In the genomic region with DNA sequence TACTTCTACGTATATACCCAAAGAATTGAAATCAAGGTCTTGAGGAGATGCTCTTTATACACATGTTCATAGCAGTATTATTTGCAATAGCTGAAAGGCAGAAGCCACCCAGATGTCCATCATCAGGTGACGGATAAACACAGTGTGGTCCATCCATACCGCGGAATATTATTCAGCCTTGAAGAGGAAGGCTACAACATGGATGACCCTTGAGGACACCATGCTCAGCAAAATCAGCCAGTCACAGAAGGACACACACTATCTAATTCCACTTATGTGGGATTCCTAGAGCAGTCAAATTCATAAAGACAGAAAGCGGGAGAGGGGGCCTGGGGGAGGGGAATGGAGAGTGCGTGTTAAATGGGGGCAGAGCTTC, we compare ENCODE assay signal across 29 cellular contexts.
"Had no signal": no experiment of that assay in that cellular context is flagged by ENCODE, and none has a peak within 500 bp of the region (broad histone marks: within the 10 kb centered on the region; RNA-seq: fewer than 3 reads in every experiment).

No MANE protein-coding gene starts in this region.

- H3K36me3 ChIP-seq: colonic mucosa, gastrocnemius medialis, heart left ventricle, left lung, prostate gland, sigmoid colon, thoracic aorta, tibial nerve, upper lobe of left lung, uterus had no signal

- DNase-seq: colonic mucosa; effector CD8-positive, alpha-beta T cell; endodermal cell; foreskin fibroblast; gastrocnemius medialis; hippocampal formation; left cardiac atrium; left lung; mammary epithelial cell; mesendoderm; midbrain; naive thymus-derived CD4-positive, alpha-beta T cell; nucleus accumbens; right cardiac atrium; sigmoid colon; stimulated activated CD4-positive, alpha-beta T cell treated with anti-CD3 and anti-CD28 coated beads, Interleukin-2, amount 100 ng/mL, for 24 hours; stimulated activated CD4-positive, alpha-beta T cell treated with anti-CD3 and anti-CD28 coated beads, Interleukin-4, amount 100 ng/mL, for 24 hours; stimulated activated naive CD4-positive, alpha-beta T cell treated with Interleukin-2 at 50 U/mL for 16 hours; upper lobe of left lung; uterus had no signal

- H3K27me3 ChIP-seq: colonic mucosa, gastrocnemius medialis, heart left ventricle, left lung, sigmoid colon, tibial nerve, upper lobe of left lung, uterus had no signal

- H3K4me3 Mint-ChIP-seq: dendritic cell treated with granulocyte-macrophage colony-stimulating factor and Interleukin-4, amounts not matched to agents 40 ng/mL and 50 ng/mL, for 4 days; endodermal cell; naive thymus-derived CD4-positive, alpha-beta T cell; nephron; stimulated activated effector memory CD8-positive, alpha-beta T cell treated with anti-CD3 and anti-CD28 coated beads, Interleukin-12 subunit alpha, Interleukin-12 subunit beta, amount 100 ng/mL, for 72 hours had no signal

- H3K9me3 Mint-ChIP-seq: dendritic cell treated with granulocyte-macrophage colony-stimulating factor and Interleukin-4, amounts not matched to agents 40 ng/mL and 50 ng/mL, for 4 days; endodermal cell; naive thymus-derived CD4-positive, alpha-beta T cell; stimulated activated effector memory CD8-positive, alpha-beta T cell treated with anti-CD3 and anti-CD28 coated beads, Interleukin-12 subunit alpha, Interleukin-12 subunit beta, amount 100 ng/mL, for 72 hours had no signal

- H3K4me1 ChIP-seq: colonic mucosa, prostate gland, uterus had no signal

- H3K4me3 ChIP-seq: colonic mucosa, gastrocnemius medialis, heart left ventricle, left lung, prostate gland, sigmoid colon, thoracic aorta, tibial nerve, upper lobe of left lung, uterus had no signal

- H3K9me3 ChIP-seq: colonic mucosa, gastrocnemius medialis, heart left ventricle, left lung, prostate gland, sigmoid colon, thoracic aorta, tibial nerve, upper lobe of left lung, uterus had no signal

- H3K27ac ChIP-seq: colonic mucosa, epithelial cell of prostate, gastrocnemius medialis, heart left ventricle, left lung, prostate gland, sigmoid colon, thoracic aorta, tibial nerve, upper lobe of left lung, uterus had no signal

- H3K36me3 Mint-ChIP-seq: stimulated activated effector memory CD8-positive, alpha-beta T cell treated with anti-CD3 and anti-CD28 coated beads, Interleukin-12 subunit alpha, Interleukin-12 subunit beta, amount 100 ng/mL, for 72 hours had no signal

- H3K27ac Mint-ChIP-seq: dendritic cell treated with granulocyte-macrophage colony-stimulating factor and Interleukin-4, amounts not matched to agents 40 ng/mL and 50 ng/mL, for 4 days; endodermal cell; stimulated activated effector memory CD8-positive, alpha-beta T cell treated with anti-CD3 and anti-CD28 coated beads, Interleukin-12 subunit alpha, Interleukin-12 subunit beta, amount 100 ng/mL, for 72 hours had no signal

- ATAC-seq: esophagus mucosa; gastrocnemius medialis; heart left ventricle; left cardiac atrium; left lung; naive thymus-derived CD4-positive, alpha-beta T cell; right cardiac atrium; stimulated activated effector memory CD8-positive, alpha-beta T cell treated with anti-CD3 and anti-CD28 coated beads, Interleukin-12 subunit alpha, Interleukin-12 subunit beta, amount 100 ng/mL, for 72 hours had no signal
